In the genomic region with DNA sequence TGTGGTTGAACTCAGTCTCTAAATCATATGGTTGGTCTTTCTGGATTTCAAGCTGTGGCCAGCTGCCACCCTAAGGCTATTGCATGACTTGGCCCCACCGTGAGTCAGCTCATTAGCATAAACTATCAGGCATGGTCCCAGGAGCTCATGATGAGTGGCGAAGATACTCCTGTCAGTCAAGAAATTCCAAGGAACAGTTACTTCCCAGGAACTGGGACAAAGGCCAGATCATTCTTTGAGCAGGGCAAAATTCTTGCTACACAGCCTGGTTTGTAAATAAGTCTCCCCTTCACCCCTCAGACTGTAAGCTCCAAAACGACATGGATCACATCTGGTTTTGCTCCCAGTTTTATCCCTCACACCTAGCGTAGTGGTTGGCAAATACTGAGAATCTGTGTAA, we compare ENCODE assay signal across 12 cellular contexts. TPM values are rescaled to one million over a fixed set of nuclear protein-coding genes. Genes with fewer than 3 reads are reported as not detected.
DNase-seq lines count a peak whose midpoint lies in the region; ATAC-seq and TF ChIP-seq lines count a peak whose summit lies in the region.
"Had no signal": no experiment of that assay in that cellular context is flagged by ENCODE, and none has a peak within 500 bp of the region (broad histone marks: within the 10 kb centered on the region; RNA-seq: fewer than 3 reads in every experiment).

No MANE protein-coding gene starts in this region.

- intact Hi-C loops in Right ventricle myocardium inferior (cut with DNase I), result no loop called here
- intact Hi-C loops in right lobe of liver (cut with DNase I), result no loop called here

- TF ChIP-seq CTCF in AG04449 (IDR thresholded peaks at IDR 0.05; ENCODE audit: insufficient read depth, low read length, missing control alignments) (no peak), HEK293 (tag by site-specific recombination; IDR thresholded peaks at IDR 0.05) (no peak), right lobe of liver (IDR thresholded peaks at IDR 0.05) (no peak)

- TF ChIP-seq POLR2A in right lobe of liver (IDR thresholded peaks at IDR 0.05), result no peak

- H3K27ac ChIP-seq in HEK293 (ENCODE audit: extremely low read depth, low read depth, low read length) (no peak overlapping the region), right lobe of liver (no peak overlapping the region)

- H3K9me3 ChIP-seq in HEK293 (ENCODE audit: control insufficient read depth, insufficient read depth, low read depth, low read length) (no peaks in the 10 kb centered on the region), HAP-1 (no peaks in the 10 kb centered on the region), right lobe of liver (no peaks in the 10 kb centered on the region)

- WGBS in right lobe of liver (ENCODE audit: insufficient coverage, low coverage, low lambda C conversion rate, missing lambda C conversion rate), result 50% methylated on average over 2 of the region's 4 CpGs

- H3K4me1 ChIP-seq in HEK293 (ENCODE audit: control insufficient read depth, insufficient read depth, low read length) (no peaks in the 10 kb centered on the region), HAP-1 (no peaks in the 10 kb centered on the region), right lobe of liver (no peaks in the 10 kb centered on the region)

- ATAC-seq in SK-N-SH treated with all-trans-retinoic acid at 6 μM for 48 hours (peak; percentile 91), Right ventricle myocardium inferior (no peak), right lobe of liver (no peak), HG03565 (IDR thresholded peaks at IDR 0.05; ENCODE audit: unreplicated experiment) (no peak)
- ATAC-seq: stimulated activated naive B cell treated with anti-CD40 and anti-IgM and Interleukin-4, amounts not matched to agents 10 μg/mL and 1 μg/mL and 100 μg/mL, for 72 hours had no signal

- H3K27me3 ChIP-seq in HAP-1 (ENCODE audit: low read depth) (no peaks in the 10 kb centered on the region), right lobe of liver (no peaks in the 10 kb centered on the region)

- in situ Hi-C loops in HAP-1 (cut with MboI; ENCODE audit: low sequenced_read_pairs), result no loop called here

- CTCF ChIA-PET in AG04449 (lab: Yijun Ruan, JAX) (interaction anchor here (0.8 to 1.9 kb wide), 3 partner anchors 9 to 109 kb away, joined by 3 to 8 read pairs (median 4); no protein-coding TSS in a partner anchor), HEK293 (lab: Yijun Ruan, JAX) (interaction anchor here (0.8 to 1.5 kb wide), 4 partner anchors 49 to 110 kb away, joined by 3 to 7 read pairs (median 4); no protein-coding TSS in a partner anchor)

- no peak overlapping the region for H3K4me3 ChIP-seq in AG04449 (ENCODE audit: low read depth, low read length)
- no peak overlapping the region for H3K4me3 ChIP-seq in HEK293 (ENCODE audit: low read depth, low read length)
- H3K4me3 ChIP-seq in HAP-1, result no peak overlapping the region
- no peak overlapping the region for H3K4me3 ChIP-seq in right lobe of liver

- DNase-seq in AG04449 (ENCODE audit: low read depth, low spot score), result peak; percentile 19
- DNase-seq in fibroblast of the conjunctiva (ENCODE audit: low read depth), result peak; percentile 72
- DNase-seq in Right ventricle myocardium inferior (ENCODE audit: missing footprints), result no peak
- DNase-seq in HAP-1 (ENCODE audit: low spot score in 2 of 2), result no peak
- DNase-seq in right lobe of liver, result no peak
- DNase-seq: activated naive CD4-positive, alpha-beta T cell treated with anti-CD3 and anti-CD28 coated beads, Interleukin-2, amount 10 ng/mL, durations not matched to agents 7 days and 5 days; NCI-H526; stimulated activated naive B cell treated with anti-CD40 and anti-IgM and Interleukin-4, amounts not matched to agents 10 μg/mL and 1 μg/mL and 100 μg/mL, for 72 hours had no signal

- H3K36me3 ChIP-seq in HEK293 (ENCODE audit: control insufficient read depth in 2 of 2, insufficient read depth in 1 of 2, low read length in 2 of 2) (no peaks in the 10 kb centered on the region), HAP-1 (replicated peaks) (no peaks in the 10 kb centered on the region), right lobe of liver (no peaks in the 10 kb centered on the region)

- POLR2A ChIA-PET in AG04449 (lab: Yijun Ruan, JAX), result no interaction called here
- POLR2A ChIA-PET in HEK293 (lab: Yijun Ruan, JAX), result interaction anchor here (1.0 kb wide), 1 partner anchor 58 kb away, joined by 3 read pairs; no protein-coding TSS in a partner anchor

TF ChIP-seq in HEK293, 187 proteins besides CTCF, POLR2A, EP300 and RAD21:
- TF ChIP-seq ZFP69B (tag by site-specific recombination; IDR thresholded peaks at IDR 0.05) (peak; percentile 62; the same call in 1 of the 2 replicates), ZNF248 (tag by site-specific recombination; IDR thresholded peaks at IDR 0.05) (no peak), ZNF214 (tag by site-specific recombination; IDR thresholded peaks at IDR 0.05; ENCODE audit: borderline replicate concordance) (no peak), ZNF354C (tag by site-specific recombination; IDR thresholded peaks at IDR 0.05; ENCODE audit: borderline replicate concordance, low read depth) (no peak)
- TF ChIP-seq, protein P1, sequence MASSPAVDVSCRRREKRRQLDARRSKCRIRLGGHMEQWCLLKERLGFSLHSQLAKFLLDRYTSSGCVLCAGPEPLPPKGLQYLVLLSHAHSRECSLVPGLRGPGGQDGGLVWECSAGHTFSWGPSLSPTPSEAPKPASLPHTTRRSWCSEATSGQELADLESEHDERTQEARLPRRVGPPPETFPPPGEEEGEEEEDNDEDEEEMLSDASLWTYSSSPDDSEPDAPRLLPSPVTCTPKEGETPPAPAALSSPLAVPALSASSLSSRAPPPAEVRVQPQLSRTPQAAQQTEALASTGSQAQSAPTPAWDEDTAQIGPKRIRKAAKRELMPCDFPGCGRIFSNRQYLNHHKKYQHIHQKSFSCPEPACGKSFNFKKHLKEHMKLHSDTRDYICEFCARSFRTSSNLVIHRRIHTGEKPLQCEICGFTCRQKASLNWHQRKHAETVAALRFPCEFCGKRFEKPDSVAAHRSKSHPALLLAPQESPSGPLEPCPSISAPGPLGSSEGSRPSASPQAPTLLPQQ (tag by site-specific recombination; IDR thresholded peaks at IDR 0.05), result no peak

TF ChIP-seq in SK-N-SH treated with all-trans-retinoic acid at 6 μM for 48 hours, 23 proteins besides CTCF, POLR2A, EP300 and RAD21:
- TF ChIP-seq, protein P2, sequence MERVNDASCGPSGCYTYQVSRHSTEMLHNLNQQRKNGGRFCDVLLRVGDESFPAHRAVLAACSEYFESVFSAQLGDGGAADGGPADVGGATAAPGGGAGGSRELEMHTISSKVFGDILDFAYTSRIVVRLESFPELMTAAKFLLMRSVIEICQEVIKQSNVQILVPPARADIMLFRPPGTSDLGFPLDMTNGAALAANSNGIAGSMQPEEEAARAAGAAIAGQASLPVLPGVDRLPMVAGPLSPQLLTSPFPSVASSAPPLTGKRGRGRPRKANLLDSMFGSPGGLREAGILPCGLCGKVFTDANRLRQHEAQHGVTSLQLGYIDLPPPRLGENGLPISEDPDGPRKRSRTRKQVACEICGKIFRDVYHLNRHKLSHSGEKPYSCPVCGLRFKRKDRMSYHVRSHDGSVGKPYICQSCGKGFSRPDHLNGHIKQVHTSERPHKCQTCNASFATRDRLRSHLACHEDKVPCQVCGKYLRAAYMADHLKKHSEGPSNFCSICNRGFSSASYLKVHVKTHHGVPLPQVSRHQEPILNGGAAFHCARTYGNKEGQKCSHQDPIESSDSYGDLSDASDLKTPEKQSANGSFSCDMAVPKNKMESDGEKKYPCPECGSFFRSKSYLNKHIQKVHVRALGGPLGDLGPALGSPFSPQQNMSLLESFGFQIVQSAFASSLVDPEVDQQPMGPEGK (CRISPR knock-in tag; IDR thresholded peaks at IDR 0.05; ENCODE audit: borderline replicate concordance), result no peak
- TF ChIP-seq ZNF8 (CRISPR knock-in tag; IDR thresholded peaks at IDR 0.05) (no peak), TCF4 (CRISPR knock-in tag; IDR thresholded peaks at IDR 0.05; ENCODE audit: borderline replicate concordance) (no peak), BACH2 (CRISPR knock-in tag; IDR thresholded peaks at IDR 0.05; ENCODE audit: borderline replicate concordance) (no peak), ZFP3 (CRISPR knock-in tag; IDR thresholded peaks at IDR 0.05) (no peak), SNAI2 (CRISPR knock-in tag; IDR thresholded peaks at IDR 0.05) (no peak), ISL1 (CRISPR knock-in tag; IDR thresholded peaks at IDR 0.05) (no peak; the same call in 1 of the 2 replicates), PPARA (CRISPR knock-in tag; IDR thresholded peaks at IDR 0.05; ENCODE audit: borderline replicate concordance) (no peak), GLIS3 (CRISPR knock-in tag; IDR thresholded peaks at IDR 0.05) (no peak), TOX (CRISPR knock-in tag; IDR thresholded peaks at IDR 0.05; ENCODE audit: borderline replicate concordance) (no peak)
- TF ChIP-seq, protein P3, sequence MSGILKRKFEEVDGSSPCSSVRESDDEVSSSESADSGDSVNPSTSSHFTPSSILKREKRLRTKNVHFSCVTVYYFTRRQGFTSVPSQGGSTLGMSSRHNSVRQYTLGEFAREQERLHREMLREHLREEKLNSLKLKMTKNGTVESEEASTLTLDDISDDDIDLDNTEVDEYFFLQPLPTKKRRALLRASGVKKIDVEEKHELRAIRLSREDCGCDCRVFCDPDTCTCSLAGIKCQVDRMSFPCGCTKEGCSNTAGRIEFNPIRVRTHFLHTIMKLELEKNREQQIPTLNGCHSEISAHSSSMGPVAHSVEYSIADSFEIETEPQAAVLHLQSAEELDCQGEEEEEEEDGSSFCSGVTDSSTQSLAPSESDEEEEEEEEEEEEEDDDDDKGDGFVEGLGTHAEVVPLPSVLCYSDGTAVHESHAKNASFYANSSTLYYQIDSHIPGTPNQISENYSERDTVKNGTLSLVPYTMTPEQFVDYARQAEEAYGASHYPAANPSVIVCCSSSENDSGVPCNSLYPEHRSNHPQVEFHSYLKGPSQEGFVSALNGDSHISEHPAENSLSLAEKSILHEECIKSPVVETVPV (CRISPR knock-in tag; IDR thresholded peaks at IDR 0.05), result no peak
- TF ChIP-seq, protein P4, sequence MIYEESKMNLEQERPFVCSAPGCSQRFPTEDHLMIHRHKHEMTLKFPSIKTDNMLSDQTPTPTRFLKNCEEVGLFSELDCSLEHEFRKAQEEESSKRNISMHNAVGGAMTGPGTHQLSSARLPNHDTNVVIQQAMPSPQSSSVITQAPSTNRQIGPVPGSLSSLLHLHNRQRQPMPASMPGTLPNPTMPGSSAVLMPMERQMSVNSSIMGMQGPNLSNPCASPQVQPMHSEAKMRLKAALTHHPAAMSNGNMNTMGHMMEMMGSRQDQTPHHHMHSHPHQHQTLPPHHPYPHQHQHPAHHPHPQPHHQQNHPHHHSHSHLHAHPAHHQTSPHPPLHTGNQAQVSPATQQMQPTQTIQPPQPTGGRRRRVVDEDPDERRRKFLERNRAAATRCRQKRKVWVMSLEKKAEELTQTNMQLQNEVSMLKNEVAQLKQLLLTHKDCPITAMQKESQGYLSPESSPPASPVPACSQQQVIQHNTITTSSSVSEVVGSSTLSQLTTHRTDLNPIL (CRISPR knock-in tag; IDR thresholded peaks at IDR 0.05; ENCODE audit: low read depth), result no peak

RNA-seq across cellular contexts. Expression of a gene that starts 33.0 kb away (rescaled TPM):
- total RNA-seq in Right ventricle myocardium inferior (6.4 TPM), right lobe of liver (1 to 10 TPM; 3.2 to 6.5 (median 4.5) TPM)

RNA-seq across cellular contexts. Expression of a gene that starts 58.6 kb away (rescaled TPM):
- total RNA-seq in Right ventricle myocardium inferior, result 0.30 TPM
- total RNA-seq in right lobe of liver, result not detected
- total RNA-seq: B cell had no signal

Comparison
In these comparisons a context has a peak if more than half of its experiments do, and no peak if none do; other contexts are left out.
1. DNase-seq: peak in AG04449 (single experiment) and fibroblast of the conjunctiva (single experiment); none in Right ventricle myocardium inferior (single experiment), HAP-1 (0 of 2) and right lobe of liver (0 of 3).